7 cellular contexts compared by ENCODE assay signal in genomic region chr14:106511006-106511405, GRCh38.
A peak's percentile ranks its signal among the peaks of the same experiment; 100 is the strongest.
DNase-seq lines count a peak whose midpoint lies in the region; ATAC-seq and TF ChIP-seq lines count a peak whose summit lies in the region.
"Not testable (repeated sequence)": the region's sequence is repeated elsewhere in the genome, so short reads cannot be mapped to it uniquely, and the experiment has no call there.

No MANE protein-coding gene starts in this region.

- H3K4me1 Mint-ChIP-seq in activated CD4-positive, alpha-beta memory T cell treated with anti-CD3 and anti-CD28 coated beads for 36 hours (ENCODE audit: low read depth) = peaks cover 74% of the 10 kb centered on the region
- peaks cover 72% of the 10 kb centered on the region for H3K4me1 Mint-ChIP-seq in activated T-helper 1 cell treated with anti-CD3 and anti-CD28 coated beads, Interleukin-12 subunit alpha, Interleukin-12 subunit beta, Interleukin-2, Interleukin-4 antibody, amounts not matched to agents 30 ng/mL and 10 ng/mL and 1 ng/mL, durations not matched to agents 14 hours and 24 hours and 36 hours (ENCODE audit: low read depth)
- H3K4me1 Mint-ChIP-seq in activated naive CD8-positive, alpha-beta T cell treated with anti-CD3 and anti-CD28 coated beads for 36 hours = peaks cover 61% of the 10 kb centered on the region
- peaks cover 0 to 17% (median 14%) of the 10 kb centered on the region in 3 donors for H3K4me1 Mint-ChIP-seq in naive B cell

- POLR2A ChIA-PET in activated CD4-positive, alpha-beta memory T cell treated with anti-CD3 and anti-CD28 coated beads for 36 hours (lab: Charles Lee) = interaction anchor here (0.7 to 1.5 kb wide), 4 partner anchors 10 to 40 kb away, joined by 3 to 4 read pairs (median 3); no protein-coding TSS in a partner anchor

- DNase-seq in GM12865 (ENCODE audit: low read depth) (peak; percentile 5), T-helper 22 cell (ENCODE audit: low read depth) (peak; percentile 20)
- peak; percentile 70 for DNase-seq in activated CD4-positive, alpha-beta memory T cell treated with anti-CD3 and anti-CD28 coated beads for 36 hours
- DNase-seq in activated T-helper 1 cell treated with anti-CD3 and anti-CD28 coated beads, Interleukin-12 subunit alpha, Interleukin-12 subunit beta, Interleukin-2, Interleukin-4 antibody, amounts not matched to agents 30 ng/mL and 10 ng/mL and 1 ng/mL, durations not matched to agents 14 hours and 24 hours and 36 hours (ENCODE audit: low spot score) = peak; percentile 60
- DNase-seq in activated naive CD8-positive, alpha-beta T cell treated with anti-CD3 and anti-CD28 coated beads for 36 hours = peak; percentile 43
- not testable (repeated sequence) for DNase-seq in naive B cell
- peak; percentile 26 for DNase-seq in stimulated activated CD8-positive, alpha-beta memory T cell treated with anti-CD3 and anti-CD28 coated beads, Interleukin-12 subunit alpha, Interleukin-12 subunit beta, amount 100 ng/mL, for 1 hour (ENCODE audit: low read depth)

- ATAC-seq in naive B cell (ENCODE audit: low read depth in 2 of 2) = peak; percentile 49 to 62

- H3K9me3 Mint-ChIP-seq in activated CD4-positive, alpha-beta memory T cell treated with anti-CD3 and anti-CD28 coated beads for 36 hours; activated T-helper 1 cell treated with anti-CD3 and anti-CD28 coated beads, Interleukin-12 subunit alpha, Interleukin-12 subunit beta, Interleukin-2, Interleukin-4 antibody, amounts not matched to agents 30 ng/mL and 10 ng/mL and 1 ng/mL, durations not matched to agents 14 hours and 24 hours and 36 hours; activated naive CD8-positive, alpha-beta T cell treated with anti-CD3 and anti-CD28 coated beads for 36 hours; naive B cell: not testable (repeated sequence)

- intact Hi-C loops in activated CD4-positive, alpha-beta memory T cell treated with anti-CD3 and anti-CD28 coated beads for 36 hours (cut with micrococcal nuclease) = not testable (repeated sequence)
- intact Hi-C loops in activated T-helper 1 cell treated with anti-CD3 and anti-CD28 coated beads, Interleukin-12 subunit alpha, Interleukin-12 subunit beta, Interleukin-2, Interleukin-4 antibody, amounts not matched to agents 30 ng/mL and 10 ng/mL and 1 ng/mL, durations not matched to agents 14 hours and 24 hours and 36 hours (cut with micrococcal nuclease) = loop anchor here (2.0 to 5.0 kb wide), 2 partner anchors 16 to 94 kb away; no protein-coding TSS in a partner anchor

- not testable (repeated sequence) for H3K27me3 Mint-ChIP-seq in activated CD4-positive, alpha-beta memory T cell treated with anti-CD3 and anti-CD28 coated beads for 36 hours; activated naive CD8-positive, alpha-beta T cell treated with anti-CD3 and anti-CD28 coated beads for 36 hours
- H3K27me3 Mint-ChIP-seq in activated T-helper 1 cell treated with anti-CD3 and anti-CD28 coated beads, Interleukin-12 subunit alpha, Interleukin-12 subunit beta, Interleukin-2, Interleukin-4 antibody, amounts not matched to agents 30 ng/mL and 10 ng/mL and 1 ng/mL, durations not matched to agents 14 hours and 24 hours and 36 hours (ENCODE audit: insufficient read depth) = peaks cover 21% of the 10 kb centered on the region
- H3K27me3 Mint-ChIP-seq in naive B cell = peaks cover 21 to 28% (median 25%) of the 10 kb centered on the region in 3 donors

- TF ChIP-seq CTCF in GM12865 (IDR thresholded peaks at IDR 0.05; ENCODE audit: insufficient read depth, low read depth, low read length, missing control alignments) = not testable (repeated sequence)

- H3K4me3 Mint-ChIP-seq in activated CD4-positive, alpha-beta memory T cell treated with anti-CD3 and anti-CD28 coated beads for 36 hours = not testable (repeated sequence)
- H3K4me3 Mint-ChIP-seq in activated T-helper 1 cell treated with anti-CD3 and anti-CD28 coated beads, Interleukin-12 subunit alpha, Interleukin-12 subunit beta, Interleukin-2, Interleukin-4 antibody, amounts not matched to agents 30 ng/mL and 10 ng/mL and 1 ng/mL, durations not matched to agents 14 hours and 24 hours and 36 hours = peak overlapping the region; percentile 2
- peak overlapping the region; percentile 23 for H3K4me3 Mint-ChIP-seq in activated naive CD8-positive, alpha-beta T cell treated with anti-CD3 and anti-CD28 coated beads for 36 hours
- peak overlapping the region in 4 of 8 donors; percentile 15 to 46 (median 34) for H3K4me3 Mint-ChIP-seq in naive B cell

- CTCF ChIA-PET in activated CD4-positive, alpha-beta memory T cell treated with anti-CD3 and anti-CD28 coated beads for 36 hours (lab: Charles Lee) = interaction anchor here (1.1 to 3.8 kb wide), 13 partner anchors 10 to 152 kb away, joined by 3 to 14 read pairs (median 5); no protein-coding TSS in a partner anchor

- H3K4me3 ChIP-seq in GM12865 (ENCODE audit: low read depth, low read length) = not testable (repeated sequence)

- H3K27ac Mint-ChIP-seq in activated CD4-positive, alpha-beta memory T cell treated with anti-CD3 and anti-CD28 coated beads for 36 hours = peak overlapping the region; percentile 29
- H3K27ac Mint-ChIP-seq in activated T-helper 1 cell treated with anti-CD3 and anti-CD28 coated beads, Interleukin-12 subunit alpha, Interleukin-12 subunit beta, Interleukin-2, Interleukin-4 antibody, amounts not matched to agents 30 ng/mL and 10 ng/mL and 1 ng/mL, durations not matched to agents 14 hours and 24 hours and 36 hours = peak overlapping the region; percentile 45
- H3K27ac Mint-ChIP-seq in activated naive CD8-positive, alpha-beta T cell treated with anti-CD3 and anti-CD28 coated beads for 36 hours = peak overlapping the region; percentile 18
- H3K27ac Mint-ChIP-seq in naive B cell = peak overlapping the region in 1 of 6 donors; percentile 15

- H3K36me3 Mint-ChIP-seq in activated CD4-positive, alpha-beta memory T cell treated with anti-CD3 and anti-CD28 coated beads for 36 hours; activated T-helper 1 cell treated with anti-CD3 and anti-CD28 coated beads, Interleukin-12 subunit alpha, Interleukin-12 subunit beta, Interleukin-2, Interleukin-4 antibody, amounts not matched to agents 30 ng/mL and 10 ng/mL and 1 ng/mL, durations not matched to agents 14 hours and 24 hours and 36 hours (ENCODE audit: low read depth); activated naive CD8-positive, alpha-beta T cell treated with anti-CD3 and anti-CD28 coated beads for 36 hours; naive B cell: not testable (repeated sequence)
